ENCODE assay signal across 2 cellular contexts in genomic region chr5:75236322-75237316, GRCh38.
TF ChIP-seq lines count a peak whose summit lies in the region.

TSS of gene ANKRD31 (minus strand) at chr5:75236878. CDS start at chr5:75236686, 192 bp downstream.

TF ChIP-seq in Ishikawa, 13 proteins besides CTCF, POLR2A, EP300 and RAD21:
- TF ChIP-seq NFIC (IDR thresholded peaks at IDR 0.05) (0 out of 2 replicates have a peak, but pooled peaks have one; percentile 14), YY1 (IDR thresholded peaks at IDR 0.05; ENCODE audit: low read depth) (peak; percentile 48; the same call in 1 of the 2 replicates), EGR1 (IDR thresholded peaks at IDR 0.05) (no peak), CREB1 (IDR thresholded peaks at IDR 0.05; ENCODE audit: low read depth) (no peak), MAX (IDR thresholded peaks at IDR 0.05) (peak; percentile 78), TEAD4 (IDR thresholded peaks at IDR 0.05) (no peak), TAF1 (IDR thresholded peaks at IDR 0.05; ENCODE audit: low read depth) (peak; percentile 76), ZBTB7A (IDR thresholded peaks at IDR 0.05; ENCODE audit: low read depth) (no peak), CEBPB (IDR thresholded peaks at IDR 0.05) (no peak), TCF12 (IDR thresholded peaks at IDR 0.05; ENCODE audit: low read depth) (peak; percentile 57; the same call in 1 of the 2 replicates)
- TF ChIP-seq, protein P1, sequence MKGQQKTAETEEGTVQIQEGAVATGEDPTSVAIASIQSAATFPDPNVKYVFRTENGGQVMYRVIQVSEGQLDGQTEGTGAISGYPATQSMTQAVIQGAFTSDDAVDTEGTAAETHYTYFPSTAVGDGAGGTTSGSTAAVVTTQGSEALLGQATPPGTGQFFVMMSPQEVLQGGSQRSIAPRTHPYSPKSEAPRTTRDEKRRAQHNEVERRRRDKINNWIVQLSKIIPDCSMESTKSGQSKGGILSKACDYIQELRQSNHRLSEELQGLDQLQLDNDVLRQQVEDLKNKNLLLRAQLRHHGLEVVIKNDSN (IDR thresholded peaks at IDR 0.05), result peak; percentile 78

TF ChIP-seq in PFSK-1, 5 proteins besides CTCF, POLR2A, EP300 and RAD21:
- TF ChIP-seq POLR2AphosphoS5 (IDR thresholded peaks at IDR 0.05; ENCODE audit: low read depth, low read length) (peak; percentile 62; the same call in 1 of the 2 replicates), FOXP2 (optimal IDR thresholded peaks at IDR 0.05; ENCODE audit: borderline replicate concordance, extremely low read depth, extremely low read length, insufficient read depth) (peak; percentile 78), SIN3A (IDR thresholded peaks at IDR 0.05; ENCODE audit: borderline replicate concordance, insufficient read depth, low read length) (no peak), TAF1 (IDR thresholded peaks at IDR 0.05; ENCODE audit: borderline replicate concordance, insufficient read depth, low read length) (no peak)
